Comparison of ENCODE assay signal across 8 cellular contexts in genomic region chr1:17119076-17119743, GRCh38. TPM values are rescaled to one million over a fixed set of nuclear protein-coding genes. Genes with fewer than 3 reads are reported as not detected.
DNase-seq lines count a peak whose midpoint lies in the region; ATAC-seq and TF ChIP-seq lines count a peak whose summit lies in the region.

Gene PADI2, minus strand, starts transcription at chr1:17119451. Its CDS starts 80 bp downstream, at chr1:17119371.

- no peaks in the 10 kb centered on the region for H3K9me3 ChIP-seq in mucosa of descending colon

- ATAC-seq in mucosa of descending colon = peak; percentile 94

- TF ChIP-seq CTCF in epithelial cell of esophagus (IDR thresholded peaks at IDR 0.05; ENCODE audit: insufficient read depth, low read depth, low read length, missing control alignments) = no peak
- TF ChIP-seq CTCF in mucosa of descending colon (IDR thresholded peaks at IDR 0.05) = no peak

- DNase-seq in CD1c-positive myeloid dendritic cell (ENCODE audit: extremely low spot score) = peak; percentile 76
- peak; percentile 98 for DNase-seq in H7
- DNase-seq in NCI-H345 treated with DMSO at 0.1 percent for 48 hours (lab: John Stamatoyannopoulos, UW; ENCODE audit: unreplicated experiment) = peak; percentile 70
- peak; percentile 7 for DNase-seq in activated CD8-positive, alpha-beta memory T cell treated with anti-CD3 and anti-CD28 coated beads, Interleukin-2, amount 50 U/mL, for 24 hours (ENCODE audit: extremely low read depth)
- DNase-seq in epithelial cell of esophagus (ENCODE audit: low read depth) = peak; percentile 72
- peak; percentile 88 to 94 (median 93) for DNase-seq in mucosa of descending colon
- DNase-seq in stimulated activated CD8-positive, alpha-beta memory T cell treated with anti-CD3 and anti-CD28 coated beads, Interleukin-2, amount 100 ng/mL, for 48 hours (ENCODE audit: low read depth in 2 of 2) = peak; percentile 34 to 57
- no peak for DNase-seq in NCI-H2107 treated with DMSO at 0.1 percent for 48 hours (lab: John Stamatoyannopoulos, UW; ENCODE audit: unreplicated experiment)

- H3K4me3 ChIP-seq in H7 (ENCODE audit: insufficient read depth, low read depth, low read length) = peak within 1 kb of the TSS; percentile 73
- no peak within 1 kb of the TSS for H3K4me3 ChIP-seq in epithelial cell of esophagus (ENCODE audit: low read length)
- peak within 1 kb of the TSS; percentile 46 for H3K4me3 ChIP-seq in mucosa of descending colon

- H3K27me3 ChIP-seq in H7 (ENCODE audit: control insufficient read depth, insufficient read depth, low read length) = peaks cover 32% of the 10 kb centered on the region

- intact Hi-C loops in mucosa of descending colon (cut with DNase I, micrococcal nuclease) = no loop called here

- H3K36me3 ChIP-seq in H7 (replicated peaks; ENCODE audit: control insufficient read depth, insufficient read depth, low read length) = no peaks in the 10 kb centered on the region
- no peaks in the 10 kb centered on the region for H3K36me3 ChIP-seq in mucosa of descending colon (ENCODE audit: low read depth)

- peaks cover 47% of the 10 kb centered on the region for H3K4me1 ChIP-seq in mucosa of descending colon (ENCODE audit: low read depth)

RNA-seq across cellular contexts. Expression of gene PADI2, which starts in this region (rescaled TPM):
- 2.0 and 2.1 TPM in 2 replicates for total RNA-seq in H7 (2014; rRNA removed; shearing (Covaris generic))
- 100 to 1,000 TPM; 105 to 398 (median 163) TPM for total RNA-seq in mucosa of descending colon

Comparison
In these comparisons a context has a peak if more than half of its experiments do, and no peak if none do; other contexts are left out.
1. RNA of gene PADI2 (total RNA-seq): 105 to 398 TPM in mucosa of descending colon; 2.0 to 2.1 TPM in H7; every median in the first group is over 10 times any median in the second.